Comparison of ENCODE assay signal across 8 cellular contexts in genomic region chr2:127293758-127294562, GRCh38. TPM values are rescaled to one million over a fixed set of nuclear protein-coding genes. Genes with fewer than 3 reads are reported as not detected.
DNase-seq lines count a peak whose midpoint lies in the region; FAIRE-seq and TF ChIP-seq lines count a peak whose summit lies in the region.

ERCC3 (minus strand) TSS chr2:127294144; CDS start chr2:127294081, 63 bp downstream.

- DNase-seq in Caco-2 (peak; percentile 85 to 87), GM20000 (ENCODE audit: low spot score) (peak; percentile 96), HS-5 (ENCODE audit: low read depth) (peak; percentile 42), endothelial cell of umbilical vein (ENCODE audit: low read depth, low spot score) (peak; percentile 81), midbrain (lab: John Stamatoyannopoulos, UW) (peak; percentile 79)
- peak; percentile 84 for DNase-seq in activated CD8-positive, alpha-beta memory T cell treated with anti-CD3 and anti-CD28 coated beads, Interleukin-2, amount 50 U/mL, for 4 hours
- DNase-seq in stimulated activated CD8-positive, alpha-beta memory T cell treated with anti-CD3 and anti-CD28 coated beads, Interleukin-15, amount 100 ng/mL, for 48 hours (ENCODE audit: low read depth in 2 of 2): peak; percentile 82 to 87

- H3K27me3 Mint-ChIP-seq in Caco-2 (ENCODE audit: insufficient read depth, unreplicated experiment): no peaks in the 10 kb centered on the region

- H3K4me3 ChIP-seq in Caco-2 (ENCODE audit: low read depth, low read length) (peak within 1 kb of the TSS; percentile 71), OCI-LY1 (ENCODE audit: low read depth, low read length, poor library complexity, severe bottlenecking) (peak within 1 kb of the TSS; percentile 92), endothelial cell of umbilical vein (replicated peaks in 1 of 3; ENCODE audit: insufficient read depth in 1 of 3, low read depth in 1 of 3, low read length in 3 of 3) (peak within 1 kb of the TSS; percentile 54 to 90 (median 82))

- H3K36me3 Mint-ChIP-seq in Caco-2 (ENCODE audit: insufficient read depth, unreplicated experiment): peaks cover 49% of the 10 kb centered on the region

- no peak within 1 kb of the TSS for H2AFZ ChIP-seq in OCI-LY1 (ENCODE audit: low read length)
- peak within 1 kb of the TSS; percentile 78 for H2AFZ ChIP-seq in endothelial cell of umbilical vein (ENCODE audit: low read depth, low read length)

- peak within 1 kb of the TSS; percentile 92 for H3K9ac ChIP-seq in OCI-LY1 (ENCODE audit: low read length)
- peak within 1 kb of the TSS; percentile 68 for H3K9ac ChIP-seq in endothelial cell of umbilical vein (replicated peaks; ENCODE audit: extremely low read depth, insufficient read depth, low read length)

- H3F3A ChIP-seq in OCI-LY1 (ENCODE audit: insufficient read depth, low read length): no peaks in the 10 kb centered on the region

- CTCF ChIA-PET in Caco-2 (lab: Charles Lee): interaction anchor here (0.6 to 2.5 kb wide), 4 partner anchors 97 to 596 kb away, joined by 3 to 29 read pairs (median 6); no protein-coding TSS in a partner anchor
- CTCF ChIA-PET in endothelial cell of umbilical vein (lab: Charles Lee): interaction anchor here (0.6 to 2.0 kb wide), 10 partner anchors 12 to 226 kb away, joined by 3 to 14 read pairs (median 4); partner anchors contain the start of gene BIN1

- no peaks in the 10 kb centered on the region for H3K9me1 ChIP-seq in endothelial cell of umbilical vein (replicated peaks; ENCODE audit: control insufficient read depth, extremely low read depth, insufficient read depth, low read length)

- H3K9me3 Mint-ChIP-seq in Caco-2 (ENCODE audit: unreplicated experiment): no peaks in the 10 kb centered on the region

- peaks cover 14% of the 10 kb centered on the region for H3K4me1 Mint-ChIP-seq in Caco-2 (ENCODE audit: low read depth, unreplicated experiment)

- H4K20me1 ChIP-seq in OCI-LY1 (ENCODE audit: insufficient read depth, low read length) (no peaks in the 10 kb centered on the region), endothelial cell of umbilical vein (replicated peaks; ENCODE audit: control insufficient read depth, extremely low read depth, insufficient read depth, low read length) (no peaks in the 10 kb centered on the region)

- TF ChIP-seq POLR2A in endothelial cell of umbilical vein (IDR thresholded peaks at IDR 0.05; ENCODE audit: low read depth, low read length): peak; percentile 90

- H3K4me2 ChIP-seq in OCI-LY1 (ENCODE audit: low read length): peak within 1 kb of the TSS; percentile 74
- H3K4me2 ChIP-seq in endothelial cell of umbilical vein (ENCODE audit: insufficient read depth, low read length): peak within 1 kb of the TSS; percentile 60

- H3K27ac Mint-ChIP-seq in Caco-2 (ENCODE audit: unreplicated experiment): peak within 1 kb of the TSS; percentile 88

- H3K9me2 ChIP-seq in OCI-LY1 (ENCODE audit: low read depth, low read length): no peaks in the 10 kb centered on the region

- dilution Hi-C loops in endothelial cell of umbilical vein (cut with MboI; ENCODE audit: extremely low pct_ligation_motif_present, low sequenced_read_pairs): no loop called here

- H3K9me3 ChIP-seq in Caco-2: no peaks in the 10 kb centered on the region
- H3K9me3 ChIP-seq in OCI-LY1 (ENCODE audit: low read length): no peaks in the 10 kb centered on the region
- H3K9me3 ChIP-seq in endothelial cell of umbilical vein (replicated peaks; ENCODE audit: control insufficient read depth, insufficient read depth, low read length): no peaks in the 10 kb centered on the region

- intact Hi-C loops in Caco-2 (cut with micrococcal nuclease; ENCODE audit: unreplicated experiment) (loop anchor here (5.0 kb wide), 1 partner anchor 97 kb away; no protein-coding TSS in a partner anchor), endothelial cell of umbilical vein (cut with micrococcal nuclease) (loop anchor here (5.0 to 10.0 kb wide), 2 partner anchors 187 to 229 kb away; partner anchors contain the start of gene BIN1)

- peak; percentile 91 for FAIRE-seq in endothelial cell of umbilical vein (lab: Jason Lieb, UNC)

- TF ChIP-seq CTCF in Caco-2 (IDR thresholded peaks at IDR 0.05; ENCODE audit: insufficient read depth in 1 of 2, low read depth in 1 of 2, low read length in 1 of 2, severe bottlenecking in 1 of 2, unreplicated experiment in 1 of 2) (no peak), GM20000 (IDR thresholded peaks at IDR 0.05; ENCODE audit: extremely low read depth, missing control alignments) (no peak), OCI-LY1 (IDR thresholded peaks at IDR 0.05; ENCODE audit: low read length) (no peak), endothelial cell of umbilical vein (IDR thresholded peaks at IDR 0.05; ENCODE audit: extremely low read depth in 1 of 2, insufficient read depth in 1 of 2, low read depth in 1 of 2, low read length in 2 of 2) (no peak)

- POLR2A ChIA-PET in Caco-2 (lab: Charles Lee) (interaction anchor here (0.6 to 1.4 kb wide), 6 partner anchors 33 to 408 kb away, joined by 3 to 8 read pairs (median 4); partner anchors contain the start of genes BIN1 and SFT2D3), endothelial cell of umbilical vein (lab: Charles Lee) (no interaction called here)

- peak within 1 kb of the TSS; percentile 83 for H3K4me3 Mint-ChIP-seq in Caco-2 (ENCODE audit: unreplicated experiment)

- BruUV-seq in Caco-2 (replicated peaks; lab: Mats Ljungman, UMichigan): no TSS peak
- BruUV-seq in endothelial cell of umbilical vein (replicated peaks; lab: Mats Ljungman, UMichigan): TSS peak; percentile 84

- H3K27me3 ChIP-seq in Caco-2 (replicated peaks; ENCODE audit: control insufficient read depth, insufficient read depth, low read length) (no peaks in the 10 kb centered on the region), OCI-LY1 (ENCODE audit: insufficient read depth, low read length) (no peaks in the 10 kb centered on the region), endothelial cell of umbilical vein (ENCODE audit: control insufficient read depth in 2 of 2, insufficient read depth in 2 of 2, low read length in 2 of 2) (no peaks in the 10 kb centered on the region)

- H3K27ac ChIP-seq in OCI-LY1 (ENCODE audit: low read depth, low read length, poor library complexity, severe bottlenecking): peak within 1 kb of the TSS; percentile 16
- peak within 1 kb of the TSS; percentile 31 for H3K27ac ChIP-seq in endothelial cell of umbilical vein (ENCODE audit: insufficient read depth, low read depth, low read length)

- no peaks in the 10 kb centered on the region for H3K79me2 ChIP-seq in OCI-LY1 (ENCODE audit: insufficient read depth, low read length)
- peaks cover 17% of the 10 kb centered on the region for H3K79me2 ChIP-seq in endothelial cell of umbilical vein (ENCODE audit: control insufficient read depth, insufficient read depth, low read length)

- H3K4me1 ChIP-seq in Caco-2 (peaks cover 9% of the 10 kb centered on the region), OCI-LY1 (ENCODE audit: insufficient read depth, low read length, severe bottlenecking) (peaks cover 17% of the 10 kb centered on the region), endothelial cell of umbilical vein (ENCODE audit: control insufficient read depth, extremely low read depth, insufficient read depth, low read length) (peaks cover 12% of the 10 kb centered on the region)

- H3K36me3 ChIP-seq in Caco-2 (ENCODE audit: control insufficient read depth, insufficient read depth, low read length): peaks cover 2% of the 10 kb centered on the region; the same call in 1 of the 2 replicates
- H3K36me3 ChIP-seq in OCI-LY1 (ENCODE audit: insufficient read depth, low read length): peaks cover 36% of the 10 kb centered on the region
- H3K36me3 ChIP-seq in endothelial cell of umbilical vein (ENCODE audit: control insufficient read depth in 2 of 2, extremely low read depth in 1 of 2, insufficient read depth in 2 of 2, low read length in 2 of 2): peaks cover 22 to 28% of the 10 kb centered on the region in 2 experiments

TF ChIP-seq in endothelial cell of umbilical vein, 7 proteins besides CTCF, POLR2A, EP300 and RAD21:
- TF ChIP-seq FOS (IDR thresholded peaks at IDR 0.05; ENCODE audit: borderline replicate concordance, insufficient read depth, low read length) (peak; percentile 3), POLR2AphosphoS5 (IDR thresholded peaks at IDR 0.05; ENCODE audit: insufficient read depth, low read depth, low read length) (peak; percentile 82), GATA2 (IDR thresholded peaks at IDR 0.05; ENCODE audit: insufficient read depth, insufficient read length, low read depth, low read length) (no peak), MAX (IDR thresholded peaks at IDR 0.05; ENCODE audit: insufficient read depth, insufficient read length) (no peak)

RNA-seq across cellular contexts. Expression of gene ERCC3, which starts in this region (rescaled TPM):
- total RNA-seq in Caco-2 (2022) (50.5 and 52.5 TPM in 2 replicates), endothelial cell of umbilical vein (46.6 and 47.3 TPM in 2 replicates)
- polyA plus RNA-seq in endothelial cell of umbilical vein: 35.2 and 40.7 TPM in 2 replicates
- 43.7 and 46.5 TPM in 2 replicates for polyA plus RNA-seq in endothelial cell of umbilical vein (2011; cell fraction: cytosol; rRNA removed)
- polyA plus RNA-seq in endothelial cell of umbilical vein (2011; cell fraction: nucleus; rRNA removed): 187 and 192 TPM in 2 replicates
- polyA plus RNA-seq in endothelial cell of umbilical vein (2012): 39.2 and 47.9 TPM in 2 replicates
- 57.7 and 58.9 TPM in 2 replicates for polyA minus RNA-seq in endothelial cell of umbilical vein
- 19.7 TPM for polyA minus RNA-seq in endothelial cell of umbilical vein (2011; cell fraction: cytosol; rRNA and poly(A)+ RNA removed)
- polyA minus RNA-seq in endothelial cell of umbilical vein (2011; cell fraction: nucleus; rRNA and poly(A)+ RNA removed): 46.3 and 65.1 TPM in 2 replicates

Comparison
In these comparisons a context has a peak if more than half of its experiments do, and no peak if none do; other contexts are left out.
1. Peak in every context shown above with its lines: DNase-seq, H3K4me3 ChIP-seq and H3K27ac ChIP-seq.
2. DNase-seq: peak in every context shown above with its lines; median percentile 96 in GM20000; 86 in Caco-2; 84 in stimulated activated CD8-positive, alpha-beta memory T cell treated with anti-CD3 and anti-CD28 coated beads, Interleukin-15, amount 100 ng/mL, for 48 hours; 84 in activated CD8-positive, alpha-beta memory T cell treated with anti-CD3 and anti-CD28 coated beads, Interleukin-2, amount 50 U/mL, for 4 hours; 81 in endothelial cell of umbilical vein; 79 in midbrain; 42 in HS-5.